2 cellular contexts compared by ENCODE assay signal in the genomic region with DNA sequence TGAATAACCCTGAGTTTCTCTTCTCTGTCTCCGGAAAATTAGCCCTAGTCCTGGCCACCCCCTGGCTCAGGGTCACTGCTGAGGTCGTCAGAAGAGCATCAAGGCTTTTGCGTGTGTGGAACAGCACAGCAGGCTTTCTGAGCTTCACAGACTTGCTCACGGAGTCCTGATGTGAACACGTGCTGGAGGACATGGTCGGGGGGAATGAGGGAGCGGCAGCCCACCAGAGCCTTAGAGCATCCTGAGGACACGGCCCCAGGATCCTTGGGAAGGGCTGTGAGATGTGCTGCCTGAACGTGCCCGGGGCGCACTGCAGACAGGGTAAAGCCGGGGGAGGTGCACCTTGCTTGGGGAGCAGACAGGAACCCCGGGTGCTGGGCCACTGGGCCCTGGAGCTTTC.
TF ChIP-seq lines count a peak whose summit lies in the region.

No MANE protein-coding gene starts in this region.

TF ChIP-seq in SK-N-SH, 30 proteins besides CTCF, POLR2A, EP300 and RAD21 (continued from another document):
- TF ChIP-seq, protein P1, sequence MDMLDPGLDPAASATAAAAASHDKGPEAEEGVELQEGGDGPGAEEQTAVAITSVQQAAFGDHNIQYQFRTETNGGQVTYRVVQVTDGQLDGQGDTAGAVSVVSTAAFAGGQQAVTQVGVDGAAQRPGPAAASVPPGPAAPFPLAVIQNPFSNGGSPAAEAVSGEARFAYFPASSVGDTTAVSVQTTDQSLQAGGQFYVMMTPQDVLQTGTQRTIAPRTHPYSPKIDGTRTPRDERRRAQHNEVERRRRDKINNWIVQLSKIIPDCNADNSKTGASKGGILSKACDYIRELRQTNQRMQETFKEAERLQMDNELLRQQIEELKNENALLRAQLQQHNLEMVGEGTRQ (IDR thresholded peaks at IDR 0.05; ENCODE audit: borderline replicate concordance, low read depth, low read length), result no peak
- TF ChIP-seq FOXM1 (IDR thresholded peaks at IDR 0.05; ENCODE audit: low read depth) (no peak), RCOR1 (IDR thresholded peaks at IDR 0.05; ENCODE audit: low read length) (no peak), RXRA (IDR thresholded peaks at IDR 0.05; ENCODE audit: borderline replicate concordance, low read depth) (no peak), YY1 (IDR thresholded peaks at IDR 0.05; ENCODE audit: low read depth) (no peak), TEAD4 (IDR thresholded peaks at IDR 0.05; ENCODE audit: borderline replicate concordance, insufficient read depth) (no peak), SIN3A (IDR thresholded peaks at IDR 0.05; ENCODE audit: borderline replicate concordance, low read depth, low read length) (no peak), EZH2phosphoT487 (IDR thresholded peaks at IDR 0.05; ENCODE audit: borderline replicate concordance, low read depth) (no peak), NRF1 (IDR thresholded peaks at IDR 0.05; ENCODE audit: low read depth, low read length) (no peak), GATA2 (CRISPR knock-in tag; IDR thresholded peaks at IDR 0.05) (no peak)
- TF ChIP-seq, protein P2, sequence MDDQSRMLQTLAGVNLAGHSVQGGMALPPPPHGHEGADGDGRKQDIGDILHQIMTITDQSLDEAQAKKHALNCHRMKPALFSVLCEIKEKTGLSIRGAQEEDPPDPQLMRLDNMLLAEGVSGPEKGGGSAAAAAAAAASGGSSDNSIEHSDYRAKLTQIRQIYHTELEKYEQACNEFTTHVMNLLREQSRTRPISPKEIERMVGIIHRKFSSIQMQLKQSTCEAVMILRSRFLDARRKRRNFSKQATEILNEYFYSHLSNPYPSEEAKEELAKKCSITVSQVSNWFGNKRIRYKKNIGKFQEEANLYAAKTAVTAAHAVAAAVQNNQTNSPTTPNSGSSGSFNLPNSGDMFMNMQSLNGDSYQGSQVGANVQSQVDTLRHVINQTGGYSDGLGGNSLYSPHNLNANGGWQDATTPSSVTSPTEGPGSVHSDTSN (IDR thresholded peaks at IDR 0.05), result no peak
- TF ChIP-seq, protein P3, sequence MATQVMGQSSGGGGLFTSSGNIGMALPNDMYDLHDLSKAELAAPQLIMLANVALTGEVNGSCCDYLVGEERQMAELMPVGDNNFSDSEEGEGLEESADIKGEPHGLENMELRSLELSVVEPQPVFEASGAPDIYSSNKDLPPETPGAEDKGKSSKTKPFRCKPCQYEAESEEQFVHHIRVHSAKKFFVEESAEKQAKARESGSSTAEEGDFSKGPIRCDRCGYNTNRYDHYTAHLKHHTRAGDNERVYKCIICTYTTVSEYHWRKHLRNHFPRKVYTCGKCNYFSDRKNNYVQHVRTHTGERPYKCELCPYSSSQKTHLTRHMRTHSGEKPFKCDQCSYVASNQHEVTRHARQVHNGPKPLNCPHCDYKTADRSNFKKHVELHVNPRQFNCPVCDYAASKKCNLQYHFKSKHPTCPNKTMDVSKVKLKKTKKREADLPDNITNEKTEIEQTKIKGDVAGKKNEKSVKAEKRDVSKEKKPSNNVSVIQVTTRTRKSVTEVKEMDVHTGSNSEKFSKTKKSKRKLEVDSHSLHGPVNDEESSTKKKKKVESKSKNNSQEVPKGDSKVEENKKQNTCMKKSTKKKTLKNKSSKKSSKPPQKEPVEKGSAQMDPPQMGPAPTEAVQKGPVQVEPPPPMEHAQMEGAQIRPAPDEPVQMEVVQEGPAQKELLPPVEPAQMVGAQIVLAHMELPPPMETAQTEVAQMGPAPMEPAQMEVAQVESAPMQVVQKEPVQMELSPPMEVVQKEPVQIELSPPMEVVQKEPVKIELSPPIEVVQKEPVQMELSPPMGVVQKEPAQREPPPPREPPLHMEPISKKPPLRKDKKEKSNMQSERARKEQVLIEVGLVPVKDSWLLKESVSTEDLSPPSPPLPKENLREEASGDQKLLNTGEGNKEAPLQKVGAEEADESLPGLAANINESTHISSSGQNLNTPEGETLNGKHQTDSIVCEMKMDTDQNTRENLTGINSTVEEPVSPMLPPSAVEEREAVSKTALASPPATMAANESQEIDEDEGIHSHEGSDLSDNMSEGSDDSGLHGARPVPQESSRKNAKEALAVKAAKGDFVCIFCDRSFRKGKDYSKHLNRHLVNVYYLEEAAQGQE (IDR thresholded peaks at IDR 0.05; ENCODE audit: low read depth, low read length), result no peak

TF ChIP-seq in SK-N-SH treated with all-trans-retinoic acid at 6 μM for 48 hours, 23 proteins besides CTCF, POLR2A, EP300 and RAD21:
- TF ChIP-seq, protein P4, sequence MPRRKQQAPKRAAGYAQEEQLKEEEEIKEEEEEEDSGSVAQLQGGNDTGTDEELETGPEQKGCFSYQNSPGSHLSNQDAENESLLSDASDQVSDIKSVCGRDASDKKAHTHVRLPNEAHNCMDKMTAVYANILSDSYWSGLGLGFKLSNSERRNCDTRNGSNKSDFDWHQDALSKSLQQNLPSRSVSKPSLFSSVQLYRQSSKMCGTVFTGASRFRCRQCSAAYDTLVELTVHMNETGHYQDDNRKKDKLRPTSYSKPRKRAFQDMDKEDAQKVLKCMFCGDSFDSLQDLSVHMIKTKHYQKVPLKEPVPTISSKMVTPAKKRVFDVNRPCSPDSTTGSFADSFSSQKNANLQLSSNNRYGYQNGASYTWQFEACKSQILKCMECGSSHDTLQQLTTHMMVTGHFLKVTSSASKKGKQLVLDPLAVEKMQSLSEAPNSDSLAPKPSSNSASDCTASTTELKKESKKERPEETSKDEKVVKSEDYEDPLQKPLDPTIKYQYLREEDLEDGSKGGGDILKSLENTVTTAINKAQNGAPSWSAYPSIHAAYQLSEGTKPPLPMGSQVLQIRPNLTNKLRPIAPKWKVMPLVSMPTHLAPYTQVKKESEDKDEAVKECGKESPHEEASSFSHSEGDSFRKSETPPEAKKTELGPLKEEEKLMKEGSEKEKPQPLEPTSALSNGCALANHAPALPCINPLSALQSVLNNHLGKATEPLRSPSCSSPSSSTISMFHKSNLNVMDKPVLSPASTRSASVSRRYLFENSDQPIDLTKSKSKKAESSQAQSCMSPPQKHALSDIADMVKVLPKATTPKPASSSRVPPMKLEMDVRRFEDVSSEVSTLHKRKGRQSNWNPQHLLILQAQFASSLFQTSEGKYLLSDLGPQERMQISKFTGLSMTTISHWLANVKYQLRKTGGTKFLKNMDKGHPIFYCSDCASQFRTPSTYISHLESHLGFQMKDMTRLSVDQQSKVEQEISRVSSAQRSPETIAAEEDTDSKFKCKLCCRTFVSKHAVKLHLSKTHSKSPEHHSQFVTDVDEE (CRISPR knock-in tag; IDR thresholded peaks at IDR 0.05), result no peak
- TF ChIP-seq ZNF8 (CRISPR knock-in tag; IDR thresholded peaks at IDR 0.05) (no peak), ZFP30 (CRISPR knock-in tag; IDR thresholded peaks at IDR 0.05) (no peak), GLIS3 (CRISPR knock-in tag; IDR thresholded peaks at IDR 0.05) (no peak), ZFP3 (CRISPR knock-in tag; IDR thresholded peaks at IDR 0.05) (no peak)
